ENCODE assay signal across 19 cellular contexts in the genomic region with DNA sequence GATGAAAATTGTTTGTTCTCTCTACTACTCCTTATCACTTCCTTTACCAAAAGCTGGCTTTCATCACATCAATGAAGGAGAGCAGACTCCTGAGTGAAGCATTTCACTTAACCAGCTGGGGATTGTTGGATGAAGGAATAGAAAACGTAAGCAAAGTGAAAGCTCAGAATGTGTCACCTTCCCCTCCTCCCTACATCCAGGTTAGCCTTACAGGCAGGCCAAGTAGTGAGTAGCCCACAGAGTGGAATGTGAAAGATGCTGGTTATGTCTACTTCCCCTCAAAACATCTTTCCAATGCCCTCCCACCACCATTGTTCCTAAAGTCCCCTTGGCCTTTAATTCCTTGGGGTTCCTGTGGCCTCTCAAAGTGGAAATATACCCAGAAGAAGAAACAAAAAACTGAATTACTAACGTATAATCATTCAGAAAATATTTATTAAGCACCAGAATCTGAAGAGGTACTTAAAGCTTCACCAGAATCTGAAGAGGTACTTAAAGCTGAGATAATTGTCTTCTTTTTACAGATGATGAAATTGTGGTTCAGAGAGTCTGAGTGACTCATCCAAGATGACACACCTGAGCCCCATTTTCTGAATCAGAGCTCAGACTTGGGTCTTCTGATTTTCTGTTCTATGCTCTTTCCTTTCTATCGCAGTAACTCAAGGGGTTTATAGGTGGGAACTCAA. TPM values are rescaled to one million over a fixed set of nuclear protein-coding genes. Genes with fewer than 3 reads are reported as not detected.
DNase-seq lines count a peak whose midpoint lies in the region; ATAC-seq and FAIRE-seq lines count a peak whose summit lies in the region.
"Had no signal": no experiment of that assay in that cellular context is flagged by ENCODE, and none has a peak within 500 bp of the region (broad histone marks: within the 10 kb centered on the region; RNA-seq: fewer than 3 reads in every experiment).

No MANE protein-coding gene starts in this region.

- H3K9me3 Mint-ChIP-seq in activated CD4-positive, alpha-beta T cell treated with anti-CD3 and anti-CD28 coated beads, Interleukin-2, amount 10 ng/mL, durations not matched to agents 24 days and 14 days, result peaks cover 3% of the 10 kb centered on the region
- no peaks in the 10 kb centered on the region for H3K9me3 Mint-ChIP-seq in activated naive CD8-positive, alpha-beta T cell treated with anti-CD3 and anti-CD28 coated beads for 36 hours

- no peak overlapping the region for H3K27ac ChIP-seq in small intestine (ENCODE audit: low read depth in 1 of 2, low read length in 1 of 2)

- no peaks in the 10 kb centered on the region for H3K27me3 Mint-ChIP-seq in activated CD4-positive, alpha-beta T cell treated with anti-CD3 and anti-CD28 coated beads, Interleukin-2, amount 10 ng/mL, durations not matched to agents 24 days and 14 days
- no peaks in the 10 kb centered on the region for H3K27me3 Mint-ChIP-seq in activated naive CD8-positive, alpha-beta T cell treated with anti-CD3 and anti-CD28 coated beads for 36 hours

- intact Hi-C loops in activated CD4-positive, alpha-beta T cell treated with anti-CD3 and anti-CD28 coated beads, Interleukin-2, amount 10 ng/mL, durations not matched to agents 24 days and 14 days (cut with micrococcal nuclease), result no loop called here

- no peak for ATAC-seq in GM21367 (IDR thresholded peaks at IDR 0.05; ENCODE audit: unreplicated experiment)

- H3K27ac Mint-ChIP-seq in activated CD4-positive, alpha-beta T cell treated with anti-CD3 and anti-CD28 coated beads, Interleukin-2, amount 10 ng/mL, durations not matched to agents 24 days and 14 days, result peak overlapping the region; percentile 57
- H3K27ac Mint-ChIP-seq in activated naive CD8-positive, alpha-beta T cell treated with anti-CD3 and anti-CD28 coated beads for 36 hours, result peak overlapping the region; percentile 95

- no peaks in the 10 kb centered on the region for H3K27me3 ChIP-seq in small intestine (ENCODE audit: control insufficient read depth in 2 of 2, insufficient read depth in 2 of 2, low read length in 2 of 2)

- H3K9me3 ChIP-seq in small intestine (ENCODE audit: control insufficient read depth, low read depth), result no peaks in the 10 kb centered on the region

- WGBS in small intestine, 3 donors, result 68 to 75% (median 74%) methylated on average over 3 of the region's 3 CpGs

- peaks cover 16% of the 10 kb centered on the region for H3K4me1 Mint-ChIP-seq in activated CD4-positive, alpha-beta T cell treated with anti-CD3 and anti-CD28 coated beads, Interleukin-2, amount 10 ng/mL, durations not matched to agents 24 days and 14 days
- H3K4me1 Mint-ChIP-seq in activated naive CD8-positive, alpha-beta T cell treated with anti-CD3 and anti-CD28 coated beads for 36 hours, result peaks cover 15% of the 10 kb centered on the region

- no peak overlapping the region for H3K4me3 ChIP-seq in small intestine (ENCODE audit: low read depth in 1 of 2, low read length in 2 of 2)

- H3K36me3 Mint-ChIP-seq in activated CD4-positive, alpha-beta T cell treated with anti-CD3 and anti-CD28 coated beads, Interleukin-2, amount 10 ng/mL, durations not matched to agents 24 days and 14 days (ENCODE audit: low read depth), result no peaks in the 10 kb centered on the region
- H3K36me3 Mint-ChIP-seq in activated naive CD8-positive, alpha-beta T cell treated with anti-CD3 and anti-CD28 coated beads for 36 hours, result peaks cover 9% of the 10 kb centered on the region

- DNase-seq in activated CD4-positive, alpha-beta T cell treated with anti-CD3 and anti-CD28 coated beads, Interleukin-2, amount 10 ng/mL, durations not matched to agents 24 days and 14 days, result no peak
- DNase-seq in activated CD4-positive, alpha-beta T cell treated with anti-CD3 and anti-CD28 coated beads, Interleukin-2, amount 50 U/mL, for 1 hour, result no peak
- peak; percentile 70 for DNase-seq in M059J (ENCODE audit: low read depth)
- DNase-seq in activated naive CD8-positive, alpha-beta T cell treated with anti-CD3 and anti-CD28 coated beads for 36 hours, result no peak
- DNase-seq in small intestine, result peak; percentile 5
- DNase-seq in NCI-H1930 (lab: John Stamatoyannopoulos, UW), result no peak
- DNase-seq in activated gamma-delta T cell (lab: John Stamatoyannopoulos, UW), result no peak
- DNase-seq: ACHN, H7, head of caudate nucleus, NCI-H1092, NCI-H748 treated with DMSO at 0.1 percent for 48 hours, SIG-M5, T-helper 9 cell had no signal

- FAIRE-seq in small intestine (lab: Jason Lieb, UNC), result no peak

- H3K4me1 ChIP-seq in small intestine (ENCODE audit: control insufficient read depth in 2 of 2, insufficient read depth in 1 of 2, low read depth in 1 of 2, low read length in 1 of 2), result no peaks in the 10 kb centered on the region

- no peak overlapping the region for H3K4me3 Mint-ChIP-seq in activated CD4-positive, alpha-beta T cell treated with anti-CD3 and anti-CD28 coated beads, Interleukin-2, amount 10 ng/mL, durations not matched to agents 24 days and 14 days
- no peak overlapping the region for H3K4me3 Mint-ChIP-seq in activated naive CD8-positive, alpha-beta T cell treated with anti-CD3 and anti-CD28 coated beads for 36 hours

- no peaks in the 10 kb centered on the region for H3K36me3 ChIP-seq in small intestine (ENCODE audit: control insufficient read depth in 2 of 2, insufficient read depth in 2 of 2, low read length in 2 of 2)

RNA-seq across cellular contexts. Expression of a gene that starts 6.5 kb away (rescaled TPM):
- total RNA-seq in activated CD4-positive, alpha-beta T cell treated with anti-CD3 and anti-CD28 coated beads, Interleukin-2, amount 10 ng/mL, durations not matched to agents 24 days and 14 days, result 0.21 and 0.24 TPM in 2 replicates
- total RNA-seq in M059J (2014; rRNA removed; shearing (Covaris generic)), result 0.15 TPM in 1 of 2 replicates, not detected in the other
- under 1 TPM in 1 of 2 experiments, not detected in 1; 0.12 TPM for total RNA-seq in activated naive CD8-positive, alpha-beta T cell treated with anti-CD3 and anti-CD28 coated beads for 36 hours
- under 1 TPM in 2 of 3 donors, not detected in 1; 0.12 to 0.54 TPM for polyA plus RNA-seq in small intestine
- total RNA-seq: epithelial cell of proximal tubule, H7 had no signal

RNA-seq across cellular contexts. Expression of a gene that starts 14.6 kb away (rescaled TPM):
- not detected in 2 replicates for total RNA-seq in activated CD4-positive, alpha-beta T cell treated with anti-CD3 and anti-CD28 coated beads, Interleukin-2, amount 10 ng/mL, durations not matched to agents 24 days and 14 days
- not detected in 2 replicates for total RNA-seq in M059J (2014; rRNA removed; shearing (Covaris generic))
- not detected for total RNA-seq in activated naive CD8-positive, alpha-beta T cell treated with anti-CD3 and anti-CD28 coated beads for 36 hours
- polyA plus RNA-seq in small intestine, result under 1 TPM in 1 of 3 donors, not detected in 2; 0.39 TPM
- total RNA-seq: epithelial cell of proximal tubule, H7, osteocyte, subcutaneous adipose tissue had no signal
- polyA plus RNA-seq: adipose tissue had no signal

RNA-seq across cellular contexts. Expression of a gene that starts 19.1 kb away (rescaled TPM):
- not detected in 2 replicates for total RNA-seq in activated CD4-positive, alpha-beta T cell treated with anti-CD3 and anti-CD28 coated beads, Interleukin-2, amount 10 ng/mL, durations not matched to agents 24 days and 14 days
- not detected in 2 replicates for total RNA-seq in M059J (2014; rRNA removed; shearing (Covaris generic))
- not detected for total RNA-seq in activated naive CD8-positive, alpha-beta T cell treated with anti-CD3 and anti-CD28 coated beads for 36 hours
- not detected for polyA plus RNA-seq in small intestine
- total RNA-seq: epithelial cell of proximal tubule, H7, osteocyte, subcutaneous adipose tissue had no signal
- polyA plus RNA-seq: adipose tissue had no signal

RNA-seq across cellular contexts. Expression of a gene that starts 28.5 kb away (rescaled TPM):
- total RNA-seq in activated CD4-positive, alpha-beta T cell treated with anti-CD3 and anti-CD28 coated beads, Interleukin-2, amount 10 ng/mL, durations not matched to agents 24 days and 14 days, result not detected in 2 replicates
- not detected in 2 replicates for total RNA-seq in M059J (2014; rRNA removed; shearing (Covaris generic))
- not detected for total RNA-seq in activated naive CD8-positive, alpha-beta T cell treated with anti-CD3 and anti-CD28 coated beads for 36 hours
- polyA plus RNA-seq in small intestine, result not detected
- total RNA-seq: epithelial cell of proximal tubule, H7, osteocyte, subcutaneous adipose tissue had no signal
- polyA plus RNA-seq: adipose tissue had no signal

RNA-seq across cellular contexts. Expression of a gene that starts 36.2 kb away (rescaled TPM):
- total RNA-seq in activated CD4-positive, alpha-beta T cell treated with anti-CD3 and anti-CD28 coated beads, Interleukin-2, amount 10 ng/mL, durations not matched to agents 24 days and 14 days, result 28.9 and 30.0 TPM in 2 replicates
- total RNA-seq in M059J (2014; rRNA removed; shearing (Covaris generic)), result 220 and 248 TPM in 2 replicates
- 10 to 100 TPM; 24.0 to 27.0 TPM for total RNA-seq in activated naive CD8-positive, alpha-beta T cell treated with anti-CD3 and anti-CD28 coated beads for 36 hours
- polyA plus RNA-seq in small intestine, result 100 to 1,000 TPM in 1 of 3 donors, 10 to 100 TPM in 2; 54.3 to 121 (median 73.8) TPM

Comparison
In these comparisons a context has a peak if more than half of its experiments do, and no peak if none do; other contexts are left out.
1. DNase-seq: peak in M059J (single experiment) and small intestine (single experiment); none in activated CD4-positive, alpha-beta T cell treated with anti-CD3 and anti-CD28 coated beads, Interleukin-2, amount 10 ng/mL, durations not matched to agents 24 days and 14 days (single experiment), activated CD4-positive, alpha-beta T cell treated with anti-CD3 and anti-CD28 coated beads, Interleukin-2, amount 50 U/mL, for 1 hour (single experiment), activated naive CD8-positive, alpha-beta T cell treated with anti-CD3 and anti-CD28 coated beads for 36 hours (single experiment), NCI-H1930 (0 of 2) and activated gamma-delta T cell (single experiment).